ENCODE assay signal across 11 cellular contexts in the genomic region with DNA sequence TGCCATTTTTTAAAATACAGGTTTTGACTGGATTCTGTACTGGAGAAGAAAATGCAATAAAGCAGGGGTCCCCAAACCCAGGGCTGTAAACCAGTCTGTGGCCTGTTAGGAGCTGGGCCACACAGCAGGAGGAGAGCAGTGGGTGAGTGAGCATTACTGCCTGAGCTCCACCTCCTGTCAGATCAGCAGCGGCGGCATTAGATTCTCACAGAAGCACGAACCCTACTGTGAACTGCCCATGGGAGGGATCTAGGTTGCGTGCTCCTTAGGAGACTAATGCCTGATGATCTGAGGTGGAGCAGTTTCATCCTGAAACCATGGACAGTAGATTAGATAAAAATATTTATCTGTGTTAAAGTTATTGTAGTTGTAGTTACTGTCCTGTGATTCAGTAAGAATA. TPM values are rescaled to one million over a fixed set of nuclear protein-coding genes. Genes with fewer than 3 reads are reported as not detected.
DNase-seq lines count a peak whose midpoint lies in the region; ATAC-seq and TF ChIP-seq lines count a peak whose summit lies in the region.
"Had no signal": no experiment of that assay in that cellular context is flagged by ENCODE, and none has a peak within 500 bp of the region (broad histone marks: within the 10 kb centered on the region; RNA-seq: fewer than 3 reads in every experiment).

No MANE protein-coding gene starts in this region.

- H3K27ac Mint-ChIP-seq in endothelial cell (ENCODE audit: unreplicated experiment) (peak overlapping the region; percentile 14), mesothelial cell of epicardium (no peak overlapping the region)

- H3K9ac ChIP-seq in muscle layer of colon (ENCODE audit: low read length) = no peak overlapping the region
- H3K9ac ChIP-seq: parathyroid adenoma had no signal

- in situ Hi-C loops in Panc1 (cut with HindIII; ENCODE audit: low pct_unique_long_range_greater_than_20kb, low sequenced_read_pairs) = no loop called here

- H3K27me3 ChIP-seq in Panc1 (ENCODE audit: control insufficient read depth, insufficient read depth, low read length) (no peaks in the 10 kb centered on the region), muscle layer of colon (ENCODE audit: control insufficient read depth in 1 of 2, insufficient read depth in 2 of 2, low read length in 2 of 2) (no peaks in the 10 kb centered on the region)

- POLR2A ChIA-PET in Panc1 (lab: Charles Lee) = no interaction called here

- peak; percentile 85 for DNase-seq in Daoy (ENCODE audit: low read depth)
- no peak for DNase-seq in Panc1 (ENCODE audit: low read depth, low spot score)
- peak; percentile 15 for DNase-seq in endothelial cell (ENCODE audit: low spot score)
- DNase-seq in mesothelial cell of epicardium (ENCODE audit: low spot score in 2 of 2, unreplicated experiment in 2 of 2) = no peak
- no peak for DNase-seq in NAMALWA (ENCODE audit: low spot score)
- DNase-seq: NCI-H1436 had no signal

- TF ChIP-seq CTCF in Panc1 (IDR thresholded peaks at IDR 0.05) = no peak
- no peak for TF ChIP-seq CTCF in endothelial cell (IDR thresholded peaks at IDR 0.05; ENCODE audit: unreplicated experiment)
- no peak for TF ChIP-seq CTCF in mesothelial cell of epicardium (IDR thresholded peaks at IDR 0.05; ENCODE audit: unreplicated experiment)

- H3K4me1 Mint-ChIP-seq in endothelial cell (ENCODE audit: unreplicated experiment) = peaks cover 15% of the 10 kb centered on the region
- peaks cover 13% of the 10 kb centered on the region for H3K4me1 Mint-ChIP-seq in mesothelial cell of epicardium

- H3K4me1 ChIP-seq in Panc1 (ENCODE audit: control insufficient read depth, insufficient read depth, low read length) = peaks cover 23% of the 10 kb centered on the region
- peaks cover 26% of the 10 kb centered on the region for H3K4me1 ChIP-seq in muscle layer of colon (ENCODE audit: insufficient read depth, low read length)
- H3K4me1 ChIP-seq: parathyroid adenoma had no signal

- intact Hi-C loops in Panc1 (cut with micrococcal nuclease; ENCODE audit: unreplicated experiment) = loop anchor here (5.0 kb wide), 1 partner anchor 47 kb away; a partner anchor contains a TSS

- no TSS peak for BruUV-seq in Panc1 (replicated peaks; lab: Mats Ljungman, UMichigan)

- H3K27me3 Mint-ChIP-seq in endothelial cell (ENCODE audit: unreplicated experiment) (no peaks in the 10 kb centered on the region), mesothelial cell of epicardium (ENCODE audit: low read depth) (no peaks in the 10 kb centered on the region)

- H3K36me3 Mint-ChIP-seq in endothelial cell (ENCODE audit: low read depth, unreplicated experiment) (peaks cover 17% of the 10 kb centered on the region), mesothelial cell of epicardium (peaks cover 22% of the 10 kb centered on the region)

- H3K27ac ChIP-seq in Panc1 (ENCODE audit: low read length) = no peak overlapping the region
- peak overlapping the region; percentile 7 for H3K27ac ChIP-seq in muscle layer of colon (ENCODE audit: low read depth, low read length)
- H3K27ac ChIP-seq: C4-2B, parathyroid adenoma had no signal

- H3K36me3 ChIP-seq in Panc1 (ENCODE audit: control insufficient read depth, insufficient read depth, low read length) = no peaks in the 10 kb centered on the region
- H3K36me3 ChIP-seq in muscle layer of colon (ENCODE audit: insufficient read depth, low read length) = peaks cover 25% of the 10 kb centered on the region

- ATAC-seq in Panc1 (peak; percentile 85), GM21723 (IDR thresholded peaks at IDR 0.05; ENCODE audit: unreplicated experiment) (no peak), GM19467 (IDR thresholded peaks at IDR 0.05; ENCODE audit: unreplicated experiment) (no peak)

- CTCF ChIA-PET in Panc1 (lab: Charles Lee) = no interaction called here

- peak overlapping the region; percentile 3 to 31; a peak in 3 of 4 replicates for H3K4me3 ChIP-seq in Panc1 (ENCODE audit: low read depth in 2 of 2, low read length in 2 of 2)
- H3K4me3 ChIP-seq in muscle layer of colon (ENCODE audit: low read depth in 1 of 2, low read length in 2 of 2) = no peak overlapping the region

- H3K9me3 ChIP-seq in Panc1 (ENCODE audit: control insufficient read depth, insufficient read depth, low read depth, low read length) (no peaks in the 10 kb centered on the region), muscle layer of colon (ENCODE audit: low read length) (no peaks in the 10 kb centered on the region)

- H3K4me3 Mint-ChIP-seq in endothelial cell (ENCODE audit: unreplicated experiment) = no peak overlapping the region
- H3K4me3 Mint-ChIP-seq in mesothelial cell of epicardium = no peak overlapping the region

- no peaks in the 10 kb centered on the region for H3K9me3 Mint-ChIP-seq in endothelial cell (ENCODE audit: unreplicated experiment)
- no peaks in the 10 kb centered on the region for H3K9me3 Mint-ChIP-seq in mesothelial cell of epicardium

RNA-seq across cellular contexts. Expression of a gene that starts 17.6 kb away (rescaled TPM):
- total RNA-seq in Daoy (2014; rRNA removed; shearing (Covaris generic)) = 10.0 and 11.0 TPM in 2 replicates
- total RNA-seq in Panc1 (2021; ENCODE audit: unreplicated experiment) (4.2 TPM), endothelial cell (ENCODE audit: unreplicated experiment) (17.5 TPM), mesothelial cell of epicardium (14.0 to 15.0 TPM (median 14.2 TPM) in 3 replicates)
- polyA plus RNA-seq in Panc1 (2012; ENCODE audit: insufficient read length) = 2.8 TPM

RNA-seq across cellular contexts. Expression of a gene that starts 21.1 kb away (rescaled TPM):
- 74.7 and 90.8 TPM in 2 replicates for total RNA-seq in Daoy (2014; rRNA removed; shearing (Covaris generic))
- total RNA-seq in Panc1 (2021; ENCODE audit: unreplicated experiment) = 60.0 TPM
- polyA plus RNA-seq in Panc1 (2012; ENCODE audit: insufficient read length) = 75.0 TPM
- 61.5 TPM for total RNA-seq in endothelial cell (ENCODE audit: unreplicated experiment)
- 66.0 to 74.8 TPM (median 69.0 TPM) in 3 replicates for total RNA-seq in mesothelial cell of epicardium

RNA-seq across cellular contexts. Expression of a gene that starts 49.0 kb away (rescaled TPM):
- total RNA-seq in Daoy (2014; rRNA removed; shearing (Covaris generic)) = 15.5 and 17.4 TPM in 2 replicates
- total RNA-seq in Panc1 (2021; ENCODE audit: unreplicated experiment) (3.9 TPM), endothelial cell (ENCODE audit: unreplicated experiment) (16.2 TPM), mesothelial cell of epicardium (66.2 to 69.5 TPM (median 68.8 TPM) in 3 replicates)
- polyA plus RNA-seq in Panc1 (2012; ENCODE audit: insufficient read length) = 6.1 TPM

Comparison
In these comparisons a context has a peak if more than half of its experiments do, and no peak if none do; other contexts are left out.
1. DNase-seq: peak in Daoy (single experiment) and endothelial cell (single experiment); none in Panc1 (single experiment), mesothelial cell of epicardium (0 of 2) and NAMALWA (single experiment).
2. H3K4me3 ChIP-seq: peak in Panc1 (2 of 2); none in muscle layer of colon (0 of 2).